Comparison of ENCODE assay signal across 15 cellular contexts in the genomic region with DNA sequence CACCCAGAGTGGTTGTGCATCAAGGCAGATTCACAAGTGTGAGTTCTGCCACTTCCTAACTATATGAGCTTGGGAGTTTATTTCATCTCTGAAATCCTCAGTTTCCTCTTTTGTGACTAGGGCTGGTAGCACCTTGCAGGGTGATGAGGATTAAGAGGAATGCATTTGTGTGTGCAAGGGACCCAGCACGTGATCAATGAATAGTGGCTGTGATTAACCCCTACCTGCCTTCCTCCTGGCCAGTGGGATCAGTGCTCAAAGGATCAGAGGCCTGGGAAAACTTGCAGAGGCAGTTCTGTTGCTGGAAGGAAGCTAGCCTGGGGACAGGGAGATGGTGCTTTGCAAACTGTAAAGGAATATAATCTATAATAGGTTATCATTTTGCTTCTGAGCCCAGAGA. TPM values are rescaled to one million over a fixed set of nuclear protein-coding genes. Genes with fewer than 3 reads are reported as not detected.
DNase-seq lines count a peak whose midpoint lies in the region; ATAC-seq and TF ChIP-seq lines count a peak whose summit lies in the region.
"Had no signal": no experiment of that assay in that cellular context is flagged by ENCODE, and none has a peak within 500 bp of the region (broad histone marks: within the 10 kb centered on the region; RNA-seq: fewer than 3 reads in every experiment).

No MANE protein-coding gene starts in this region.

- H3K27me3 Mint-ChIP-seq in endodermal cell (ENCODE audit: insufficient read depth) (no peaks in the 10 kb centered on the region), mesothelial cell of epicardium (ENCODE audit: low read depth) (no peaks in the 10 kb centered on the region)

- DNase-seq in NCI-H510A treated with DMSO at 0.1 percent for 48 hours (lab: John Stamatoyannopoulos, UW) (peak; percentile 31), NCI-H510A (lab: John Stamatoyannopoulos, UW) (no peak), endodermal cell (peak; percentile 82), mesothelial cell of epicardium (ENCODE audit: low spot score in 2 of 2, unreplicated experiment in 2 of 2) (no peak), tibial artery (no peak), G401 (ENCODE audit: low spot score) (no peak), dorsolateral prefrontal cortex (no peak)
- no peak for DNase-seq in stimulated activated effector memory CD8-positive, alpha-beta T cell treated with anti-CD3 and anti-CD28 coated beads, Interleukin-12 subunit alpha, Interleukin-12 subunit beta, amount 100 ng/mL, for 72 hours (ENCODE audit: low spot score in 2 of 2)
- DNase-seq: 8988T; activated CD8-positive, alpha-beta T cell treated with anti-CD3 and anti-CD28 coated beads, Interleukin-2, amount 10 ng/mL, durations not matched to agents 7 days and 5 days; activated naive CD8-positive, alpha-beta T cell treated with anti-CD3 and anti-CD28 coated beads for 36 hours; effector CD4-positive, alpha-beta T cell; NCI-H1436; NK-92 treated with Interleukin-12 subunit alpha and Interleukin-12 subunit beta, amount 100 ng/mL, for 24 hours had no signal

- no peak for ATAC-seq in stimulated activated effector memory CD8-positive, alpha-beta T cell treated with anti-CD3 and anti-CD28 coated beads, Interleukin-12 subunit alpha, Interleukin-12 subunit beta, amount 100 ng/mL, for 72 hours
- ATAC-seq: activated CD8-positive, alpha-beta T cell treated with anti-CD3 and anti-CD28 coated beads, Interleukin-2, amount 10 ng/mL, durations not matched to agents 7 days and 5 days had no signal

- H3K9me3 ChIP-seq in endodermal cell (ENCODE audit: control insufficient read depth, low read length) (no peaks in the 10 kb centered on the region), tibial artery (no peaks in the 10 kb centered on the region)

- peak overlapping the region; percentile 97 for H3K27ac Mint-ChIP-seq in endodermal cell
- H3K27ac Mint-ChIP-seq in mesothelial cell of epicardium: peak overlapping the region; percentile 97
- no peak overlapping the region for H3K27ac Mint-ChIP-seq in stimulated activated effector memory CD8-positive, alpha-beta T cell treated with anti-CD3 and anti-CD28 coated beads, Interleukin-12 subunit alpha, Interleukin-12 subunit beta, amount 100 ng/mL, for 72 hours
- H3K27ac Mint-ChIP-seq: activated CD8-positive, alpha-beta T cell treated with anti-CD3 and anti-CD28 coated beads, Interleukin-2, amount 10 ng/mL, durations not matched to agents 7 days and 5 days; activated naive CD8-positive, alpha-beta T cell treated with anti-CD3 and anti-CD28 coated beads for 36 hours had no signal

- 0% methylated on average over 1 of the region's 1 CpG; no CpG with 5 or more reads in 1 of the 2 experiments for WGBS in endodermal cell (ENCODE audit: insufficient coverage in 1 of 2, insufficient read length in 1 of 2), 2 experiments

- intact Hi-C loops in tibial artery (cut with DNase I; ENCODE audit: low total_unique reads): loop anchor here (10.0 kb wide), 1 partner anchor 1156 kb away; a partner anchor contains a TSS
- intact Hi-C loops in dorsolateral prefrontal cortex (cut with DNase I): no loop called here

- H3K9ac ChIP-seq in endodermal cell (ENCODE audit: extremely low read depth, low read length, poor library complexity, severe bottlenecking): peak overlapping the region; percentile 75

- H3K4me3 ChIP-seq in endodermal cell (ENCODE audit: low read length): peak overlapping the region; percentile 95
- H3K4me3 ChIP-seq in tibial artery: no peak overlapping the region
- H3K4me3 ChIP-seq in dorsolateral prefrontal cortex: no peak overlapping the region

- H3K27ac ChIP-seq in endodermal cell (ENCODE audit: low read depth, low read length) (no peak overlapping the region), tibial artery (peak overlapping the region; percentile 86 to 98), dorsolateral prefrontal cortex (peak overlapping the region in 19 of 59 donors; percentile 23 to 92 (median 86))

- no peaks in the 10 kb centered on the region for H3K27me3 ChIP-seq in endodermal cell (ENCODE audit: control insufficient read depth, insufficient read depth, low read length, poor library complexity, severe bottlenecking)
- no peaks in the 10 kb centered on the region for H3K27me3 ChIP-seq in tibial artery
- H3K27me3 ChIP-seq in dorsolateral prefrontal cortex: peaks cover 0 to 5% (median 0%) of the 10 kb centered on the region in 45 donors

- H3K36me3 Mint-ChIP-seq in endodermal cell (ENCODE audit: low read depth) (peaks cover 13% of the 10 kb centered on the region), mesothelial cell of epicardium (peaks cover 2% of the 10 kb centered on the region)
- H3K36me3 Mint-ChIP-seq in stimulated activated effector memory CD8-positive, alpha-beta T cell treated with anti-CD3 and anti-CD28 coated beads, Interleukin-12 subunit alpha, Interleukin-12 subunit beta, amount 100 ng/mL, for 72 hours: peaks cover 68% of the 10 kb centered on the region

- peaks cover 90% of the 10 kb centered on the region for H3K4me1 Mint-ChIP-seq in endodermal cell
- H3K4me1 Mint-ChIP-seq in mesothelial cell of epicardium: peaks cover 86% of the 10 kb centered on the region
- peaks cover 39% of the 10 kb centered on the region for H3K4me1 Mint-ChIP-seq in stimulated activated effector memory CD8-positive, alpha-beta T cell treated with anti-CD3 and anti-CD28 coated beads, Interleukin-12 subunit alpha, Interleukin-12 subunit beta, amount 100 ng/mL, for 72 hours

- H3K4me1 ChIP-seq in endodermal cell (ENCODE audit: control insufficient read depth, insufficient read depth, low read length): peaks cover 56% of the 10 kb centered on the region
- H3K4me1 ChIP-seq in tibial artery: peaks cover 5 to 100% (median 94%) of the 10 kb centered on the region in 4 donors

- H3K36me3 ChIP-seq in endodermal cell (ENCODE audit: control insufficient read depth, insufficient read depth, low read length) (peaks cover 21% of the 10 kb centered on the region), tibial artery (peaks cover 0 to 6% (median 0%) of the 10 kb centered on the region in 3 donors)

- H3K4me3 Mint-ChIP-seq in endodermal cell: peak overlapping the region; percentile 86
- H3K4me3 Mint-ChIP-seq in mesothelial cell of epicardium: no peak overlapping the region
- H3K4me3 Mint-ChIP-seq in stimulated activated effector memory CD8-positive, alpha-beta T cell treated with anti-CD3 and anti-CD28 coated beads, Interleukin-12 subunit alpha, Interleukin-12 subunit beta, amount 100 ng/mL, for 72 hours: no peak overlapping the region
- H3K4me3 Mint-ChIP-seq: activated CD8-positive, alpha-beta T cell treated with anti-CD3 and anti-CD28 coated beads, Interleukin-2, amount 10 ng/mL, durations not matched to agents 7 days and 5 days; activated naive CD8-positive, alpha-beta T cell treated with anti-CD3 and anti-CD28 coated beads for 36 hours had no signal

- in situ Hi-C loops in G401 (cut with HindIII; ENCODE audit: low sequenced_read_pairs): no loop called here

- no peak for TF ChIP-seq CTCF in endodermal cell (conservative IDR thresholded peaks at IDR 0.05)
- no peak for TF ChIP-seq CTCF in mesothelial cell of epicardium (IDR thresholded peaks at IDR 0.05; ENCODE audit: unreplicated experiment)
- TF ChIP-seq CTCF in tibial artery (IDR thresholded peaks at IDR 0.05): no peak
- no peak for TF ChIP-seq CTCF in dorsolateral prefrontal cortex (IDR thresholded peaks at IDR 0.05 in 54 of 56, conservative IDR thresholded peaks at IDR 0.05 in 2 of 56; ENCODE audit: low read depth in 1 of 56, partially characterized antibody in 56 of 56)

- H3K9me3 Mint-ChIP-seq in endodermal cell (no peaks in the 10 kb centered on the region), mesothelial cell of epicardium (no peaks in the 10 kb centered on the region)
- no peaks in the 10 kb centered on the region for H3K9me3 Mint-ChIP-seq in stimulated activated effector memory CD8-positive, alpha-beta T cell treated with anti-CD3 and anti-CD28 coated beads, Interleukin-12 subunit alpha, Interleukin-12 subunit beta, amount 100 ng/mL, for 72 hours
- H3K9me3 Mint-ChIP-seq: activated naive CD8-positive, alpha-beta T cell treated with anti-CD3 and anti-CD28 coated beads for 36 hours had no signal

RNA-seq across cellular contexts. Expression of a gene that starts 7.3 kb away (rescaled TPM):
- total RNA-seq in endodermal cell: 100 to 1,000 TPM in 1 of 2 donors, 10 to 100 TPM in 1; 78.0 to 118 TPM
- polyA plus RNA-seq in endodermal cell (2013, experiment 1 of 2): 34.2 TPM
- polyA plus RNA-seq in endodermal cell (2013, experiment 2 of 2): 32.7 TPM
- total RNA-seq in mesothelial cell of epicardium: 44.3 to 46.7 TPM (median 46.7 TPM) in 3 replicates
- total RNA-seq in G401 (2014; rRNA removed; shearing (Covaris generic)): 16.4 and 24.7 TPM in 2 replicates
- total RNA-seq in dorsolateral prefrontal cortex: 100 to 1,000 TPM in 16 of 120 experiments, 10 to 100 TPM in 104; 20.8 to 232 (median 66.2) TPM

RNA-seq across cellular contexts. Expression of a gene that starts 22.0 kb away (rescaled TPM):
- total RNA-seq in endodermal cell: 10 to 100 TPM; 22.1 to 23.8 TPM
- 16.4 TPM for polyA plus RNA-seq in endodermal cell (2013, experiment 1 of 2)
- polyA plus RNA-seq in endodermal cell (2013, experiment 2 of 2): 15.6 TPM
- 25.6 to 27.2 TPM (median 26.7 TPM) in 3 replicates for total RNA-seq in mesothelial cell of epicardium
- 13.0 and 21.9 TPM in 2 replicates for total RNA-seq in G401 (2014; rRNA removed; shearing (Covaris generic))
- 10 to 100 TPM; 19.5 to 49.7 (median 29.3) TPM for total RNA-seq in dorsolateral prefrontal cortex

RNA-seq across cellular contexts. Expression of a gene that starts 32.9 kb away (rescaled TPM):
- under 1 TPM; 0.20 to 0.46 TPM for total RNA-seq in endodermal cell
- 0.50 TPM for polyA plus RNA-seq in endodermal cell (2013, experiment 1 of 2)
- 0.17 TPM for polyA plus RNA-seq in endodermal cell (2013, experiment 2 of 2)
- total RNA-seq in mesothelial cell of epicardium: 0.11 TPM in 1 of 3 replicates, not detected in the others
- total RNA-seq in G401 (2014; rRNA removed; shearing (Covaris generic)): not detected in 2 replicates
- total RNA-seq in dorsolateral prefrontal cortex: under 1 TPM in 24 of 120 experiments, not detected in 96; 0.19 to 0.68 (median 0.29) TPM

RNA-seq across cellular contexts. Expression of a gene that starts 34.3 kb away (rescaled TPM):
- total RNA-seq in endodermal cell (not detected), mesothelial cell of epicardium (not detected in 3 replicates), dorsolateral prefrontal cortex (under 1 TPM in 13 of 120 experiments, not detected in 107; 0.25 to 0.87 (median 0.33) TPM)
- not detected for polyA plus RNA-seq in endodermal cell (2013, experiment 1 of 2)
- polyA plus RNA-seq in endodermal cell (2013, experiment 2 of 2): not detected
- not detected in 2 replicates for total RNA-seq in G401 (2014; rRNA removed; shearing (Covaris generic))
- total RNA-seq: activated CD8-positive, alpha-beta T cell treated with anti-CD3 and anti-CD28 coated beads, Interleukin-2, amount 10 ng/mL, durations not matched to agents 7 days and 5 days; activated naive CD8-positive, alpha-beta T cell treated with anti-CD3 and anti-CD28 coated beads for 36 hours; T-helper 1 cell treated with Interleukin-12 subunit alpha and Interleukin-12 subunit beta and Interleukin-4 antibody, amounts not matched to agents 30 ng/mL and 1 ng/mL, for 36 hours had no signal

RNA-seq across cellular contexts. Expression of a gene that starts 37.2 kb away (rescaled TPM):
- 1 to 10 TPM; 2.0 to 2.4 TPM for total RNA-seq in endodermal cell
- 0.32 TPM for polyA plus RNA-seq in endodermal cell (2013, experiment 1 of 2)
- polyA plus RNA-seq in endodermal cell (2013, experiment 2 of 2): 0.46 TPM
- 0.47 to 0.69 TPM in 2 of 3 replicates, not detected in the other for total RNA-seq in mesothelial cell of epicardium
- total RNA-seq in G401 (2014; rRNA removed; shearing (Covaris generic)): not detected in 2 replicates
- total RNA-seq in dorsolateral prefrontal cortex: 10 to 100 TPM in 83 of 120 experiments, 1 to 10 TPM in 37; 1.0 to 82.8 (median 15.3) TPM
- total RNA-seq: T-helper 1 cell treated with Interleukin-12 subunit alpha and Interleukin-12 subunit beta and Interleukin-4 antibody, amounts not matched to agents 30 ng/mL and 1 ng/mL, for 36 hours had no signal

Comparison
In these comparisons a context has a peak if more than half of its experiments do, and no peak if none do; other contexts are left out.
1. DNase-seq: peak in NCI-H510A treated with DMSO at 0.1 percent for 48 hours (single experiment) and endodermal cell (single experiment); none in NCI-H510A (single experiment), mesothelial cell of epicardium (0 of 2), tibial artery (0 of 2), G401 (single experiment), dorsolateral prefrontal cortex (0 of 10) and stimulated activated effector memory CD8-positive, alpha-beta T cell treated with anti-CD3 and anti-CD28 coated beads, Interleukin-12 subunit alpha, Interleukin-12 subunit beta, amount 100 ng/mL, for 72 hours (0 of 2).